In the genomic region with DNA sequence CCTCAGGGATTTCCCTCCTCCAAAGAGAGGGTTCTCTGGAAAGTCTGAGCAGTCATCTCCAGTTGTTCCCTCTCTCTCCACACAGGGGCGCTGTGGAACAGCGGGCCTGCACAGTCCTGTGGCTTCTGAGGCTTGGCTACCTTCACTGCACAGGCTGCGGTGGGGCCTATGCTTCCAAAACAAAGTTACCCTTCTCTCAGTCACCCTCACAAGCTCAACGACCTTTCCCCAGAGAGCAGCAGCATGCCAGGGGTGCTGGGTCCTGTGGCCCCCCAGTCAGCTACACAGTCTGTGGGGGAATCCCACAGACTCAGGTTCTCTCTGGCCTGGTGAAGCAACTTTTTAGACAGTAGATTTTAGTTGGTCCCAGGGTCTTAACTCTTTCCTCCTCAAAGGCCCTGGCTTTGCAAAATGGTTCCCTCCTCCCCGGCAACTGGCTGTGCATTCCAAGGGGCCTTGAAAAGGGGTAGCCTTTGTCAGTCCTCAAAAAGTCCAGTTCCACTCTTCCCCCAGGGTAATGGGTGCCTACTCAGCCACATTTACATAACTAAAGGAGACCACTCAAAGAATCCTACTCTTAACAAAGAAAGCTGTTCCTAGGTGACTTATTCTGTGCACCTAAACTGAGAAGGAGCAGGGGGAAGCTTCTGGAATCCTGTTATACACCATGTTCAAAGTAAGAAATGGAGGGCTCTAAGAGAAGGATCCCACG, we compare ENCODE assay signal across 10 cellular contexts. TPM values are rescaled to one million over a fixed set of nuclear protein-coding genes. Genes with fewer than 3 reads are reported as not detected.
DNase-seq lines count a peak whose midpoint lies in the region; FAIRE-seq and TF ChIP-seq lines count a peak whose summit lies in the region.
"Had no signal": no experiment of that assay in that cellular context is flagged by ENCODE, and none has a peak within 500 bp of the region (broad histone marks: within the 10 kb centered on the region; RNA-seq: fewer than 3 reads in every experiment).

No MANE protein-coding gene starts in this region.

- no peaks in the 10 kb centered on the region for H3K9me3 ChIP-seq in HEK293 (ENCODE audit: control insufficient read depth, insufficient read depth, low read depth, low read length)
- no peaks in the 10 kb centered on the region for H3K9me3 ChIP-seq in keratinocyte (ENCODE audit: control insufficient read depth, low read depth, low read length)

- no peaks in the 10 kb centered on the region for H3K36me3 ChIP-seq in HEK293 (ENCODE audit: control insufficient read depth in 2 of 2, insufficient read depth in 1 of 2, low read length in 2 of 2)
- H3K36me3 ChIP-seq in keratinocyte (ENCODE audit: control insufficient read depth in 2 of 2, extremely low read depth in 1 of 2, insufficient read depth in 2 of 2, low read length in 2 of 2): no peaks in the 10 kb centered on the region

- no peak overlapping the region for H2AFZ ChIP-seq in keratinocyte (ENCODE audit: control insufficient read depth, low read length)

- H3K4me2 ChIP-seq in keratinocyte (ENCODE audit: control insufficient read depth, extremely low read depth, insufficient read depth, low read depth, low read length): no peak overlapping the region

- H3K4me3 ChIP-seq in HEK293 (ENCODE audit: low read depth, low read length) (no peak overlapping the region), astrocyte of the spinal cord (ENCODE audit: low read depth, low read length) (no peak overlapping the region), keratinocyte (ENCODE audit: control insufficient read depth in 2 of 3, extremely low read depth in 1 of 3, insufficient read depth in 2 of 3, low read depth in 1 of 3, low read length in 3 of 3) (no peak overlapping the region)

- no peaks in the 10 kb centered on the region for H3K27me3 ChIP-seq in keratinocyte (ENCODE audit: control insufficient read depth, extremely low read depth, insufficient read depth, low read length)

- no peak overlapping the region for H3K27ac ChIP-seq in C4-2B
- no peak overlapping the region for H3K27ac ChIP-seq in HEK293 (ENCODE audit: extremely low read depth, low read depth, low read length)
- no peak overlapping the region for H3K27ac ChIP-seq in keratinocyte (ENCODE audit: control insufficient read depth, insufficient read depth, low read length)

- CTCF ChIA-PET in HEK293 (lab: Yijun Ruan, JAX): interaction anchor here (0.6 to 5.2 kb wide), 17 partner anchors 9 to 586 kb away, joined by 3 to 48 read pairs (median 5); no protein-coding TSS in a partner anchor

- no peaks in the 10 kb centered on the region for H3K9me1 ChIP-seq in keratinocyte (ENCODE audit: control insufficient read depth, extremely low read depth, insufficient read depth, low read length)

- in situ Hi-C loops in astrocyte of the spinal cord (cut with HindIII; ENCODE audit: low sequenced_read_pairs): no loop called here

- TF ChIP-seq CTCF in C4-2B (conservative IDR thresholded peaks at IDR 0.05) (peak; percentile 40), HEK293 (tag by site-specific recombination; IDR thresholded peaks at IDR 0.05) (peak; percentile 21; the same call in 1 of the 2 replicates), astrocyte of the spinal cord (IDR thresholded peaks at IDR 0.05; ENCODE audit: low read depth, low read length) (peak; percentile 47), keratinocyte (optimal IDR thresholded peaks at IDR 0.05 in 1 of 3, IDR thresholded peaks at IDR 0.05 in 1 of 3, conservative IDR thresholded peaks at IDR 0.05 in 1 of 3; ENCODE audit: extremely low read depth in 1 of 3, insufficient read depth in 2 of 3, low read length in 3 of 3) (peak; percentile 37 to 70 (median 38))

- no peak for DNase-seq in astrocyte of the spinal cord (ENCODE audit: low read depth, low spot score)
- DNase-seq in keratinocyte (ENCODE audit: low read depth, low spot score): no peak
- DNase-seq in cerebellar cortex (ENCODE audit: low spot score): no peak
- no peak for DNase-seq in cerebellum (ENCODE audit: low spot score)
- no peak for DNase-seq in inferior parietal cortex (ENCODE audit: extremely low spot score)
- no peak for DNase-seq in glomerular visceral epithelial cell (ENCODE audit: extremely low spot score)
- DNase-seq: EL, NCI-H1092 treated with DMSO at 0.1 percent for 48 hours had no signal

- FAIRE-seq in keratinocyte (lab: Jason Lieb, UNC): no peak

- POLR2A ChIA-PET in HEK293 (lab: Yijun Ruan, JAX): interaction anchor here (0.6 to 1.0 kb wide), 4 partner anchors 10 to 40 kb away, joined by 3 to 7 read pairs (median 4); no protein-coding TSS in a partner anchor

- no peak overlapping the region for H3K9ac ChIP-seq in keratinocyte (ENCODE audit: control insufficient read depth, extremely low read depth, insufficient read depth, low read length)

- dilution Hi-C loops in keratinocyte (cut with MboI; ENCODE audit: extremely low pct_ligation_motif_present, low sequenced_read_pairs): no loop called here

- H3K4me1 ChIP-seq in HEK293 (ENCODE audit: control insufficient read depth, insufficient read depth, low read length) (no peaks in the 10 kb centered on the region), keratinocyte (ENCODE audit: control insufficient read depth, extremely low read depth, insufficient read depth, low read length) (peaks cover 2% of the 10 kb centered on the region)

- H3K79me2 ChIP-seq in keratinocyte (ENCODE audit: control insufficient read depth, insufficient read depth, low read length): no peaks in the 10 kb centered on the region

- H4K20me1 ChIP-seq in keratinocyte (ENCODE audit: control insufficient read depth, extremely low read depth, insufficient read depth, low read length): no peaks in the 10 kb centered on the region

TF ChIP-seq in HEK293, 187 proteins besides CTCF, POLR2A, EP300 and RAD21:
- TF ChIP-seq ZNF791 (tag by site-specific recombination; IDR thresholded peaks at IDR 0.05) (no peak), ZNF350 (tag by site-specific recombination; IDR thresholded peaks at IDR 0.05) (no peak), KLF16 (tag by site-specific recombination; IDR thresholded peaks at IDR 0.05) (no peak), ZNF2 (tag by site-specific recombination; IDR thresholded peaks at IDR 0.05) (peak; percentile 99), ZNF202 (tag by site-specific recombination; IDR thresholded peaks at IDR 0.05; ENCODE audit: borderline replicate concordance) (no peak), ZSCAN5A (tag by site-specific recombination; IDR thresholded peaks at IDR 0.05) (no peak), SETDB1 (IDR thresholded peaks at IDR 0.05; ENCODE audit: insufficient read length, low read length) (peak; percentile 83)
TF ChIP-seq in HEK293: peak in this region for 2.

RNA-seq across cellular contexts. Expression of gene B3GNT7, which starts 14.9 kb away (rescaled TPM):
- polyA plus RNA-seq in keratinocyte: 0.08 TPM in 1 of 3 replicates, not detected in the others
- not detected for polyA plus RNA-seq in keratinocyte (2011; ENCODE audit: low read depth)
- 0.05 TPM in 1 of 2 replicates, not detected in the other for polyA plus RNA-seq in keratinocyte (2011; cell fraction: cytosol; rRNA removed)
- polyA plus RNA-seq in keratinocyte (2011; cell fraction: nucleus; rRNA removed): 0.18 and 0.27 TPM in 2 replicates
- 0.09 and 0.10 TPM in 2 replicates for polyA plus RNA-seq in keratinocyte (2012; ENCODE audit: low replicate concordance)
- 0.10 to 0.56 TPM in 2 of 3 replicates, not detected in the other for polyA minus RNA-seq in keratinocyte
- polyA minus RNA-seq in keratinocyte (2011; cell fraction: cytosol; rRNA and poly(A)+ RNA removed): not detected
- polyA minus RNA-seq in keratinocyte (2011; cell fraction: nucleus; rRNA and poly(A)+ RNA removed): 0.31 TPM in 1 of 2 replicates, not detected in the other
- total RNA-seq in cerebellum: 1.2 TPM

RNA-seq across cellular contexts. Expression of gene NCL, which starts 53.8 kb away (rescaled TPM):
- polyA plus RNA-seq in keratinocyte: 103 to 247 TPM (median 123 TPM) in 3 replicates
- polyA plus RNA-seq in keratinocyte (2011; ENCODE audit: low read depth): 560 TPM
- 241 and 313 TPM in 2 replicates for polyA plus RNA-seq in keratinocyte (2011; cell fraction: cytosol; rRNA removed)
- polyA plus RNA-seq in keratinocyte (2011; cell fraction: nucleus; rRNA removed): 345 and 392 TPM in 2 replicates
- polyA plus RNA-seq in keratinocyte (2012; ENCODE audit: low replicate concordance): 186 and 511 TPM in 2 replicates
- polyA minus RNA-seq in keratinocyte: 15.1 to 107 TPM (median 36.5 TPM) in 3 replicates
- polyA minus RNA-seq in keratinocyte (2011; cell fraction: cytosol; rRNA and poly(A)+ RNA removed): 50.8 TPM
- polyA minus RNA-seq in keratinocyte (2011; cell fraction: nucleus; rRNA and poly(A)+ RNA removed): 24.5 and 111 TPM in 2 replicates
- total RNA-seq in cerebellum: 76.1 TPM
